ENCODE assay signal across 1 cellular context in genomic region chr2:217478831-217479435, GRCh38.
TF ChIP-seq lines count a peak whose summit lies in the region.

No MANE protein-coding gene starts in this region.

TF ChIP-seq in WTC11, 78 proteins besides CTCF, POLR2A, EP300 and RAD21 (continued from another document):
- no peak for TF ChIP-seq ERG (CRISPR knock-in tag; IDR thresholded peaks at IDR 0.05)
